ENCODE assay signal across 1 cellular context in the genomic region with DNA sequence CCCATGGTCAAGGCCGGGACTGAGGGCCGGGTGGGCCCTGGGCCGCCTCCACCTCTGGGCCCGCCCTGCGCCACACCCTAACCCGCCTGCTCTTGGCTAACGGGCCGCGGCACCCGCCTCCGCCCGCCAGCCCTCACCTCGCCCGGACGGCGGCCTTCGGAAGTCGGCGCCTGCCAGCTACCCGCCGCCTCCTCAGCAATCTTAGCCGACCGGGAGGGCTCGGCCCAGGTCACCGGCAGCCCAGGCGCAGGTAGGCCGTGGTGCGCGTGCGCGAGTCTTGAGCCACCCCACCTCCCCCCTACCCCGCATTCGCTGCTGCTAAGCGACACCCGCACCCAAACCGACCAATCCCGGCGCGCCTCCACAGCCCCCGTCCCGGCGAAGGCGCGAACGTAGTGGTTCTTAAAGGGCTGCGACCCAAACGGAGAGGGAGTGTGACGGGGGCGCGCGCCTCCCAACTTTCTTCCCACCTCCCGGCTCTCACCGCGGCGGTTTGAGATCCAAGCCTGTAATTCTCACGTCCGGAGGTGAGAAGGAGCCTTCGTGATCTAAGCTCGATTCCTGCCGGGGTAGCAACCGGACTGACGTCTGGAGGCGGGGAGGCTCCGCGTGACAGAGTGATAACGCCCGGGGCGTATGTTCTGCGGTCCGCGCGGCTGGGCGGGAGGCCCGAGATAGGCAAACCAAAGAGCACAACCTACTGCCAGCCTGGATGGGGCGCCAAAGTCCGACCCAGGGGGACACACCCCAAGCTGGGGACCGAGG.
TF ChIP-seq lines count a peak whose summit lies in the region.

A gene with protein sequence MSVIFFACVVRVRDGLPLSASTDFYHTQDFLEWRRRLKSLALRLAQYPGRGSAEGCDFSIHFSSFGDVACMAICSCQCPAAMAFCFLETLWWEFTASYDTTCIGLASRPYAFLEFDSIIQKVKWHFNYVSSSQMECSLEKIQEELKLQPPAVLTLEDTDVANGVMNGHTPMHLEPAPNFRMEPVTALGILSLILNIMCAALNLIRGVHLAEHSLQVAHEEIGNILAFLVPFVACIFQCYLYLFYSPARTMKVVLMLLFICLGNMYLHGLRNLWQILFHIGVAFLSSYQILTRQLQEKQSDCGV (minus strand): TSS at position 259 of the 765 bp plus-strand sequence. CDS start 12,921 bp downstream, outside the sequence.

TF ChIP-seq in HepG2, 621 proteins besides CTCF, POLR2A, EP300 and RAD21 (continued from another document and continues in another):
- TF ChIP-seq, protein P1, sequence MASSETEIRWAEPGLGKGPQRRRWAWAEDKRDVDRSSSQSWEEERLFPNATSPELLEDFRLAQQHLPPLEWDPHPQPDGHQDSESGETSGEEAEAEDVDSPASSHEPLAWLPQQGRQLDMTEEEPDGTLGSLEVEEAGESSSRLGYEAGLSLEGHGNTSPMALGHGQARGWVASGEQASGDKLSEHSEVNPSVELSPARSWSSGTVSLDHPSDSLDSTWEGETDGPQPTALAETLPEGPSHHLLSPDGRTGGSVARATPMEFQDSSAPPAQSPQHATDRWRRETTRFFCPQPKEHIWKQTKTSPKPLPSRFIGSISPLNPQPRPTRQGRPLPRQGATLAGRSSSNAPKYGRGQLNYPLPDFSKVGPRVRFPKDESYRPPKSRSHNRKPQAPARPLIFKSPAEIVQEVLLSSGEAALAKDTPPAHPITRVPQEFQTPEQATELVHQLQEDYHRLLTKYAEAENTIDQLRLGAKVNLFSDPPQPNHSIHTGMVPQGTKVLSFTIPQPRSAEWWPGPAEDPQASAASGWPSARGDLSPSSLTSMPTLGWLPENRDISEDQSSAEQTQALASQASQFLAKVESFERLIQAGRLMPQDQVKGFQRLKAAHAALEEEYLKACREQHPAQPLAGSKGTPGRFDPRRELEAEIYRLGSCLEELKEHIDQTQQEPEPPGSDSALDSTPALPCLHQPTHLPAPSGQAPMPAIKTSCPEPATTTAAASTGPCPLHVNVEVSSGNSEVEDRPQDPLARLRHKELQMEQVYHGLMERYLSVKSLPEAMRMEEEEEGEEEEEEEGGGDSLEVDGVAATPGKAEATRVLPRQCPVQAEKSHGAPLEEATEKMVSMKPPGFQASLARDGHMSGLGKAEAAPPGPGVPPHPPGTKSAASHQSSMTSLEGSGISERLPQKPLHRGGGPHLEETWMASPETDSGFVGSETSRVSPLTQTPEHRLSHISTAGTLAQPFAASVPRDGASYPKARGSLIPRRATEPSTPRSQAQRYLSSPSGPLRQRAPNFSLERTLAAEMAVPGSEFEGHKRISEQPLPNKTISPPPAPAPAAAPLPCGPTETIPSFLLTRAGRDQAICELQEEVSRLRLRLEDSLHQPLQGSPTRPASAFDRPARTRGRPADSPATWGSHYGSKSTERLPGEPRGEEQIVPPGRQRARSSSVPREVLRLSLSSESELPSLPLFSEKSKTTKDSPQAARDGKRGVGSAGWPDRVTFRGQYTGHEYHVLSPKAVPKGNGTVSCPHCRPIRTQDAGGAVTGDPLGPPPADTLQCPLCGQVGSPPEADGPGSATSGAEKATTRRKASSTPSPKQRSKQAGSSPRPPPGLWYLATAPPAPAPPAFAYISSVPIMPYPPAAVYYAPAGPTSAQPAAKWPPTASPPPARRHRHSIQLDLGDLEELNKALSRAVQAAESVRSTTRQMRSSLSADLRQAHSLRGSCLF (CRISPR knock-in tag; IDR thresholded peaks at IDR 0.05; ENCODE audit: borderline replicate concordance) = no peak
- TF ChIP-seq, protein P2, sequence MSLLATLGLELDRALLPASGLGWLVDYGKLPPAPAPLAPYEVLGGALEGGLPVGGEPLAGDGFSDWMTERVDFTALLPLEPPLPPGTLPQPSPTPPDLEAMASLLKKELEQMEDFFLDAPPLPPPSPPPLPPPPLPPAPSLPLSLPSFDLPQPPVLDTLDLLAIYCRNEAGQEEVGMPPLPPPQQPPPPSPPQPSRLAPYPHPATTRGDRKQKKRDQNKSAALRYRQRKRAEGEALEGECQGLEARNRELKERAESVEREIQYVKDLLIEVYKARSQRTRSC (CRISPR knock-in tag; IDR thresholded peaks at IDR 0.05; ENCODE audit: low read depth) = no peak
- peak; percentile 43 for TF ChIP-seq PTBP1 (IDR thresholded peaks at IDR 0.05; ENCODE audit: low read depth, low read length, poor library complexity, severe bottlenecking)
- TF ChIP-seq THYN1 (CRISPR knock-in tag; IDR thresholded peaks at IDR 0.05; ENCODE audit: borderline replicate concordance, low read depth) = no peak
- TF ChIP-seq ZNF782 (CRISPR knock-in tag; IDR thresholded peaks at IDR 0.05; ENCODE audit: borderline replicate concordance) = no peak; the same call in 1 of the 2 replicates
- TF ChIP-seq ZNF652 (CRISPR knock-in tag; IDR thresholded peaks at IDR 0.05; ENCODE audit: borderline replicate concordance, low read depth) = no peak
- TF ChIP-seq, protein P3, sequence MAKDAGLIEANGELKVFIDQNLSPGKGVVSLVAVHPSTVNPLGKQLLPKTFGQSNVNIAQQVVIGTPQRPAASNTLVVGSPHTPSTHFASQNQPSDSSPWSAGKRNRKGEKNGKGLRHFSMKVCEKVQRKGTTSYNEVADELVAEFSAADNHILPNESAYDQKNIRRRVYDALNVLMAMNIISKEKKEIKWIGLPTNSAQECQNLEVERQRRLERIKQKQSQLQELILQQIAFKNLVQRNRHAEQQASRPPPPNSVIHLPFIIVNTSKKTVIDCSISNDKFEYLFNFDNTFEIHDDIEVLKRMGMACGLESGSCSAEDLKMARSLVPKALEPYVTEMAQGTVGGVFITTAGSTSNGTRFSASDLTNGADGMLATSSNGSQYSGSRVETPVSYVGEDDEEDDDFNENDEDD (CRISPR knock-in tag; IDR thresholded peaks at IDR 0.05; ENCODE audit: borderline replicate concordance) = peak; percentile 86; the same call in 1 of the 2 replicates
- TF ChIP-seq MAFK (conservative IDR thresholded peaks at IDR 0.05 in 1 of 2, IDR thresholded peaks at IDR 0.05 in 1 of 2; ENCODE audit: low read length in 2 of 2) = no peak
- no peak; the same call in 1 of the 2 replicates for TF ChIP-seq ZNF556 (CRISPR knock-in tag; IDR thresholded peaks at IDR 0.05; ENCODE audit: borderline replicate concordance)
- peak; percentile 18; the same call in 1 of the 2 replicates for TF ChIP-seq HNF4A (CRISPR knock-in tag; IDR thresholded peaks at IDR 0.05)
- TF ChIP-seq ZNF577 (CRISPR knock-in tag; IDR thresholded peaks at IDR 0.05; ENCODE audit: borderline replicate concordance, low read depth) = no peak
- no peak; the same call in 1 of the 2 replicates for TF ChIP-seq ZNF614 (CRISPR knock-in tag; IDR thresholded peaks at IDR 0.05; ENCODE audit: borderline replicate concordance)
- 0 out of 2 replicates have a peak, but pooled peaks have one; percentile 55 for TF ChIP-seq PCBP1 (IDR thresholded peaks at IDR 0.05; ENCODE audit: borderline replicate concordance, low read depth, low read length)
- TF ChIP-seq, protein P4, sequence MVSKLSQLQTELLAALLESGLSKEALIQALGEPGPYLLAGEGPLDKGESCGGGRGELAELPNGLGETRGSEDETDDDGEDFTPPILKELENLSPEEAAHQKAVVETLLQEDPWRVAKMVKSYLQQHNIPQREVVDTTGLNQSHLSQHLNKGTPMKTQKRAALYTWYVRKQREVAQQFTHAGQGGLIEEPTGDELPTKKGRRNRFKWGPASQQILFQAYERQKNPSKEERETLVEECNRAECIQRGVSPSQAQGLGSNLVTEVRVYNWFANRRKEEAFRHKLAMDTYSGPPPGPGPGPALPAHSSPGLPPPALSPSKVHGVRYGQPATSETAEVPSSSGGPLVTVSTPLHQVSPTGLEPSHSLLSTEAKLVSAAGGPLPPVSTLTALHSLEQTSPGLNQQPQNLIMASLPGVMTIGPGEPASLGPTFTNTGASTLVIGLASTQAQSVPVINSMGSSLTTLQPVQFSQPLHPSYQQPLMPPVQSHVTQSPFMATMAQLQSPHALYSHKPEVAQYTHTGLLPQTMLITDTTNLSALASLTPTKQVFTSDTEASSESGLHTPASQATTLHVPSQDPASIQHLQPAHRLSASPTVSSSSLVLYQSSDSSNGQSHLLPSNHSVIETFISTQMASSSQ (IDR thresholded peaks at IDR 0.05; ENCODE audit: low read depth) = no peak
- TF ChIP-seq, protein P4 (CRISPR knock-in tag; IDR thresholded peaks at IDR 0.05; ENCODE audit: borderline replicate concordance) = peak; percentile 39; the same call in 1 of the 2 replicates
- no peak for TF ChIP-seq NFATC3 (CRISPR knock-in tag; IDR thresholded peaks at IDR 0.05)
- no peak for TF ChIP-seq SNAI1 (CRISPR knock-in tag; IDR thresholded peaks at IDR 0.05; ENCODE audit: borderline replicate concordance)
- TF ChIP-seq, protein P5, sequence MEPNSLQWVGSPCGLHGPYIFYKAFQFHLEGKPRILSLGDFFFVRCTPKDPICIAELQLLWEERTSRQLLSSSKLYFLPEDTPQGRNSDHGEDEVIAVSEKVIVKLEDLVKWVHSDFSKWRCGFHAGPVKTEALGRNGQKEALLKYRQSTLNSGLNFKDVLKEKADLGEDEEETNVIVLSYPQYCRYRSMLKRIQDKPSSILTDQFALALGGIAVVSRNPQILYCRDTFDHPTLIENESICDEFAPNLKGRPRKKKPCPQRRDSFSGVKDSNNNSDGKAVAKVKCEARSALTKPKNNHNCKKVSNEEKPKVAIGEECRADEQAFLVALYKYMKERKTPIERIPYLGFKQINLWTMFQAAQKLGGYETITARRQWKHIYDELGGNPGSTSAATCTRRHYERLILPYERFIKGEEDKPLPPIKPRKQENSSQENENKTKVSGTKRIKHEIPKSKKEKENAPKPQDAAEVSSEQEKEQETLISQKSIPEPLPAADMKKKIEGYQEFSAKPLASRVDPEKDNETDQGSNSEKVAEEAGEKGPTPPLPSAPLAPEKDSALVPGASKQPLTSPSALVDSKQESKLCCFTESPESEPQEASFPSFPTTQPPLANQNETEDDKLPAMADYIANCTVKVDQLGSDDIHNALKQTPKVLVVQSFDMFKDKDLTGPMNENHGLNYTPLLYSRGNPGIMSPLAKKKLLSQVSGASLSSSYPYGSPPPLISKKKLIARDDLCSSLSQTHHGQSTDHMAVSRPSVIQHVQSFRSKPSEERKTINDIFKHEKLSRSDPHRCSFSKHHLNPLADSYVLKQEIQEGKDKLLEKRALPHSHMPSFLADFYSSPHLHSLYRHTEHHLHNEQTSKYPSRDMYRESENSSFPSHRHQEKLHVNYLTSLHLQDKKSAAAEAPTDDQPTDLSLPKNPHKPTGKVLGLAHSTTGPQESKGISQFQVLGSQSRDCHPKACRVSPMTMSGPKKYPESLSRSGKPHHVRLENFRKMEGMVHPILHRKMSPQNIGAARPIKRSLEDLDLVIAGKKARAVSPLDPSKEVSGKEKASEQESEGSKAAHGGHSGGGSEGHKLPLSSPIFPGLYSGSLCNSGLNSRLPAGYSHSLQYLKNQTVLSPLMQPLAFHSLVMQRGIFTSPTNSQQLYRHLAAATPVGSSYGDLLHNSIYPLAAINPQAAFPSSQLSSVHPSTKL (CRISPR knock-in tag; IDR thresholded peaks at IDR 0.05) = peak; percentile 38; the same call in 1 of the 2 replicates
- TF ChIP-seq ZNF451 (CRISPR knock-in tag; IDR thresholded peaks at IDR 0.05) = no peak
- TF ChIP-seq, protein P6, sequence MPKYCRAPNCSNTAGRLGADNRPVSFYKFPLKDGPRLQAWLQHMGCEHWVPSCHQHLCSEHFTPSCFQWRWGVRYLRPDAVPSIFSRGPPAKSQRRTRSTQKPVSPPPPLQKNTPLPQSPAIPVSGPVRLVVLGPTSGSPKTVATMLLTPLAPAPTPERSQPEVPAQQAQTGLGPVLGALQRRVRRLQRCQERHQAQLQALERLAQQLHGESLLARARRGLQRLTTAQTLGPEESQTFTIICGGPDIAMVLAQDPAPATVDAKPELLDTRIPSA (CRISPR knock-in tag; IDR thresholded peaks at IDR 0.05; ENCODE audit: borderline replicate concordance) = peak; percentile 79; the same call in 1 of the 2 replicates
- no peak for TF ChIP-seq SRF (IDR thresholded peaks at IDR 0.05; ENCODE audit: low read depth, low read length)
- TF ChIP-seq, protein P7, sequence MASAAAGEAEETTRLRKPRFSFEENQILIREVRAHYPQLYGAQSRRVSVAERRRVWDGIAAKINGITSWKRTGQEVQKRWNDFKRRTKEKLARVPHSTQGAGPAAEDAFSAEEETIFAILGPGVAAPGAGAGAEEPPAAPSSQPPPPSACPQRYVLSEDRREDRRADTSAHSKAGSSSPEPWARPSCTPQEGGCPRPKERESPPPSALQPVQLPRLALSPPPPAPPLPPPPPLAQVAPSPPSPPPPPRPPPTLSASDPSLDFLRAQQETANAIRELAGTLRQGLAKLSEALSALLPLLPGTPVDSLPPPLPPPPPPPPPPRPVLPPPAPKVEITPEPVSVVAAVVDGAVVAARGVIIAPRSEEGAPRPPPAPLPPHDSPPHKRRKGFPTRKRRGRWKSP (CRISPR knock-in tag; IDR thresholded peaks at IDR 0.05) = peak; percentile 88
- 0 out of 2 replicates have a peak, but pooled peaks have one; percentile 63 for TF ChIP-seq ZZZ3 (CRISPR knock-in tag; IDR thresholded peaks at IDR 0.05; ENCODE audit: borderline replicate concordance)
- no peak for TF ChIP-seq RARG (CRISPR knock-in tag; IDR thresholded peaks at IDR 0.05; ENCODE audit: low read depth)
- no peak for TF ChIP-seq ATAD3A (CRISPR knock-in tag; IDR thresholded peaks at IDR 0.05)
- 0 out of 2 replicates have a peak, but pooled peaks have one; percentile 15 for TF ChIP-seq BCL6 (CRISPR knock-in tag; IDR thresholded peaks at IDR 0.05)
- no peak for TF ChIP-seq ATRX (CRISPR knock-in tag; IDR thresholded peaks at IDR 0.05; ENCODE audit: borderline replicate concordance)
- TF ChIP-seq CHCHD3 (CRISPR knock-in tag; IDR thresholded peaks at IDR 0.05) = no peak
- TF ChIP-seq TEAD3 (CRISPR knock-in tag; optimal IDR thresholded peaks at IDR 0.05; ENCODE audit: borderline replicate concordance) = no peak
- no peak for TF ChIP-seq EZH2 (conservative IDR thresholded peaks at IDR 0.05; ENCODE audit: low read depth, low read length)
- TF ChIP-seq ZNF335 (CRISPR knock-in tag; IDR thresholded peaks at IDR 0.05) = no peak
- no peak for TF ChIP-seq MED13 (CRISPR knock-in tag; IDR thresholded peaks at IDR 0.05)
- TF ChIP-seq ZMAT3 (CRISPR knock-in tag; conservative IDR thresholded peaks at IDR 0.05) = no peak
- TF ChIP-seq, protein P8, sequence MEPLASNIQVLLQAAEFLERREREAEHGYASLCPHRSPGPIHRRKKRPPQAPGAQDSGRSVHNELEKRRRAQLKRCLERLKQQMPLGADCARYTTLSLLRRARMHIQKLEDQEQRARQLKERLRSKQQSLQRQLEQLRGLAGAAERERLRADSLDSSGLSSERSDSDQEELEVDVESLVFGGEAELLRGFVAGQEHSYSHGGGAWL (CRISPR knock-in tag; IDR thresholded peaks at IDR 0.05) = peak; percentile 74; the same call in 1 of the 2 replicates
- no peak for TF ChIP-seq SMAD9 (CRISPR knock-in tag; IDR thresholded peaks at IDR 0.05)
- TF ChIP-seq IRF2 (CRISPR knock-in tag; IDR thresholded peaks at IDR 0.05) = peak; percentile 77; the same call in 1 of the 2 replicates
- peak; percentile 74; the same call in 1 of the 2 replicates for TF ChIP-seq GTF3A (CRISPR knock-in tag; conservative IDR thresholded peaks at IDR 0.05)
- no peak for TF ChIP-seq JUNB (CRISPR knock-in tag; IDR thresholded peaks at IDR 0.05; ENCODE audit: borderline replicate concordance)
- no peak for TF ChIP-seq ZNF207 (IDR thresholded peaks at IDR 0.05; ENCODE audit: borderline replicate concordance)
